In genomic region chr20:5871720-5872410, GRCh38 we compare ENCODE assay signal across 14 cellular contexts. TPM values are rescaled to one million over a fixed set of nuclear protein-coding genes. Genes with fewer than 3 reads are reported as not detected.
"Had no signal": no experiment of that assay in that cellular context is flagged by ENCODE, and none has a peak within 500 bp of the region (broad histone marks: within the 10 kb centered on the region; RNA-seq: fewer than 3 reads in every experiment).

No MANE protein-coding gene starts in this region.

- DNase-seq: activated CD4-positive, alpha-beta T cell treated with anti-CD3 and anti-CD28 coated beads, Interleukin-2, amount 50 U/mL, for 48 hours; activated naive CD4-positive, alpha-beta T cell treated with Interleukin-2 at 50 U/mL for 16 hours; aorta; dermis blood vessel endothelial cell; islet precursor cell; mammary epithelial cell; naive thymus-derived CD8-positive, alpha-beta T cell; stimulated activated CD4-positive, alpha-beta T cell treated with anti-CD3 and anti-CD28 coated beads, Interleukin-4, amount 100 ng/mL, for 1 hour; stimulated activated naive B cell treated with anti-CD40 and anti-IgM and Interleukin-4, amounts not matched to agents 10 μg/mL and 1 μg/mL and 100 μg/mL, for 72 hours; thyroid gland; uterus had no signal

- H3K4me3 ChIP-seq: thyroid gland, uterus had no signal

- H3K4me1 ChIP-seq: thyroid gland, uterus had no signal

- ATAC-seq: activated T-helper 17 cell treated with anti-CD3 and anti-CD28 coated beads, Interleukin-2, amount 50 U/mL, for 72 hours; left lobe of liver; naive thymus-derived CD8-positive, alpha-beta T cell; stimulated activated naive B cell treated with anti-CD40 and anti-IgM and Interleukin-4, amounts not matched to agents 10 μg/mL and 1 μg/mL and 100 μg/mL, for 72 hours had no signal

- H3K27ac ChIP-seq: thyroid gland, uterus had no signal

- FAIRE-seq: frontal cortex had no signal

- H3K9me3 ChIP-seq: thyroid gland, uterus had no signal

RNA-seq across cellular contexts. Expression of gene CHGB, which starts 39.4 kb away (rescaled TPM):
- polyA plus RNA-seq: naive thymus-derived CD8-positive, alpha-beta T cell had no signal
